In genomic region chr19:54280441-54280840, GRCh38 we compare ENCODE assay signal across 10 cellular contexts. TPM values are rescaled to one million over a fixed set of nuclear protein-coding genes. Genes with fewer than 3 reads are reported as not detected.
DNase-seq lines count a peak whose midpoint lies in the region; ATAC-seq and TF ChIP-seq lines count a peak whose summit lies in the region.
"Not testable (repeated sequence)": the region's sequence is repeated elsewhere in the genome, so short reads cannot be mapped to it uniquely, and the experiment has no call there.
"Had no signal": no experiment of that assay in that cellular context is flagged by ENCODE, and none has a peak within 500 bp of the region (broad histone marks: within the 10 kb centered on the region; RNA-seq: fewer than 3 reads in every experiment).

No MANE protein-coding gene starts in this region.

- peak; percentile 53 for DNase-seq in NB4 (ENCODE audit: low read depth)
- DNase-seq in activated B cell treated with CpG ODN at 0.5 μM for 24 hours, Right ventricle myocardium superior: not testable (repeated sequence)
- DNase-seq in left lung = peak in 1 of 2 donors; percentile 61
- DNase-seq in spleen = peak; percentile 84

- H3K9ac ChIP-seq in BLaER1 = peak overlapping the region; percentile 86
- not testable (repeated sequence) for H3K9ac ChIP-seq in mucosa of rectum (ENCODE audit: low read depth in 1 of 2, low read length in 2 of 2)

- H3K36me3 Mint-ChIP-seq in activated B cell treated with CpG ODN at 0.5 μM for 24 hours (ENCODE audit: low read depth) = not testable (repeated sequence)

- H4K20me1 ChIP-seq in BLaER1 = not testable (repeated sequence)

- H3K4me3 ChIP-seq in BLaER1 = peak overlapping the region; percentile 62
- peak overlapping the region; percentile 16 for H3K4me3 ChIP-seq in NB4 (ENCODE audit: low read depth, low read length)
- H3K4me3 ChIP-seq in left lung = peak overlapping the region in 1 of 2 donors; percentile 49
- peak overlapping the region; percentile 10 to 37 for H3K4me3 ChIP-seq in mucosa of rectum (ENCODE audit: low read length in 2 of 2)
- H3K4me3 ChIP-seq in spleen = peak overlapping the region in 7 of 8 donors; percentile 9 to 62 (median 36)

- peak overlapping the region; percentile 80 for H3K4me2 ChIP-seq in BLaER1

- not testable (repeated sequence) for ATAC-seq in activated B cell treated with CpG ODN at 0.5 μM for 24 hours (ENCODE audit: low read depth)
- ATAC-seq in Right ventricle myocardium superior (ENCODE audit: poor library complexity) = peak; percentile 85
- peak; percentile 73 for ATAC-seq in left lung

- POLR2A ChIA-PET in activated B cell treated with CpG ODN at 0.5 μM for 24 hours (lab: Charles Lee) = interaction anchor here (0.8 to 1.4 kb wide), 3 partner anchors 18 to 79 kb away, joined by 3 to 7 read pairs (median 3); no protein-coding TSS in a partner anchor

- CTCF ChIA-PET in activated B cell treated with CpG ODN at 0.5 μM for 24 hours (lab: Charles Lee) = interaction anchor here (8.1 kb wide), 1 partner anchor 14 kb away, joined by 40 read pairs; no protein-coding TSS in a partner anchor

- H3K9me3 Mint-ChIP-seq in activated B cell treated with CpG ODN at 0.5 μM for 24 hours = not testable (repeated sequence)

- TF ChIP-seq POLR2A in NB4 (IDR thresholded peaks at IDR 0.05; ENCODE audit: extremely low read depth, insufficient read length); spleen (IDR thresholded peaks at IDR 0.05): not testable (repeated sequence)

- WGBS in spleen, 5 donors = 5 to 31% (median 24%) methylated on average over 4 to 10 of the region's 10 CpGs

- H3K4me3 Mint-ChIP-seq in activated B cell treated with CpG ODN at 0.5 μM for 24 hours = peak overlapping the region; percentile 79

- peaks cover 61% of the 10 kb centered on the region for H3K4me1 Mint-ChIP-seq in activated B cell treated with CpG ODN at 0.5 μM for 24 hours

- H3K4me1 ChIP-seq in BLaER1 (peaks cover 87% of the 10 kb centered on the region), left lung (peaks cover 0 to 50% of the 10 kb centered on the region in 2 donors), spleen (peaks cover 5 to 79% (median 44%) of the 10 kb centered on the region in 6 donors)
- not testable (repeated sequence) for H3K4me1 ChIP-seq in mucosa of rectum (ENCODE audit: control insufficient read depth in 2 of 2, insufficient read depth in 2 of 2, low read length in 2 of 2)

- H3K27ac ChIP-seq in BLaER1 = peak overlapping the region; percentile 99
- H3K27ac ChIP-seq in left lung = peak overlapping the region; percentile 39 to 95
- peak overlapping the region in 1 of 2 donors; percentile 56 for H3K27ac ChIP-seq in mucosa of rectum (ENCODE audit: low read depth in 2 of 2, low read length in 2 of 2)
- H3K27ac ChIP-seq in spleen = peak overlapping the region in 7 of 8 donors; percentile 77 to 96 (median 89)

- H3K27me3 Mint-ChIP-seq in activated B cell treated with CpG ODN at 0.5 μM for 24 hours = not testable (repeated sequence)

- intact Hi-C loops in activated B cell treated with CpG ODN at 0.5 μM for 24 hours (cut with micrococcal nuclease) = loop anchor here (2.0 to 5.0 kb wide), 2 partner anchors 14 to 37 kb away; no protein-coding TSS in a partner anchor
- intact Hi-C loops in Right ventricle myocardium superior (cut with DNase I); left lung (cut with DNase I); spleen (cut with DNase I; ENCODE audit: low total_unique reads): not testable (repeated sequence)

- not testable (repeated sequence) for H3K9me3 ChIP-seq in BLaER1; left lung; mucosa of rectum (ENCODE audit: control insufficient read depth in 2 of 2, low read length in 2 of 2); spleen

- TF ChIP-seq CTCF in NB4 (IDR thresholded peaks at IDR 0.05; ENCODE audit: low read depth, low read length); activated B cell treated with CpG ODN at 0.5 μM for 24 hours (IDR thresholded peaks at IDR 0.05); left lung (IDR thresholded peaks at IDR 0.05); spleen (IDR thresholded peaks at IDR 0.05 in 8 of 11, conservative IDR thresholded peaks at IDR 0.05 in 3 of 11): not testable (repeated sequence)

- not testable (repeated sequence) for H3K36me3 ChIP-seq in BLaER1; mucosa of rectum (ENCODE audit: control insufficient read depth in 2 of 2, insufficient read depth in 2 of 2, low read length in 2 of 2)
- H3K36me3 ChIP-seq in left lung (peaks cover 0 to 36% of the 10 kb centered on the region in 2 donors), spleen (peaks cover 0 to 42% (median 0%) of the 10 kb centered on the region in 6 donors)

- H3K27ac Mint-ChIP-seq in activated B cell treated with CpG ODN at 0.5 μM for 24 hours = peak overlapping the region; percentile 67

- not testable (repeated sequence) for H3K27me3 ChIP-seq in BLaER1; mucosa of rectum (ENCODE audit: control insufficient read depth in 2 of 2, insufficient read depth in 2 of 2, low read length in 2 of 2)
- H3K27me3 ChIP-seq in left lung (peaks cover 0 to 70% of the 10 kb centered on the region in 2 donors), spleen (replicated peaks in 1 of 7) (peaks cover 0 to 74% (median 3%) of the 10 kb centered on the region in 7 donors)

RNA-seq across cellular contexts. Expression of gene LILRB2, which starts 0.5 kb away (rescaled TPM):
- total RNA-seq in activated B cell treated with CpG ODN at 0.5 μM for 24 hours (7.6 and 7.9 TPM in 2 replicates), Right ventricle myocardium superior (1.8 TPM), left lung (10 to 100 TPM; 10.5 to 54.9 TPM), spleen (100 to 1,000 TPM in 3 of 7 donors, 10 to 100 TPM in 4; 52.9 to 209 (median 94.5) TPM)
- polyA plus RNA-seq in spleen = 10 to 100 TPM; 10.2 to 26.0 (median 23.8) TPM
- total RNA-seq: A673, Daoy, HepG2 had no signal
- polyA plus RNA-seq: HepG2 had no signal

RNA-seq across cellular contexts. Expression of gene LILRB5, which starts 23.4 kb away (rescaled TPM):
- 0.24 and 0.38 TPM in 2 replicates for total RNA-seq in activated B cell treated with CpG ODN at 0.5 μM for 24 hours
- total RNA-seq in Right ventricle myocardium superior = 7.7 TPM
- total RNA-seq in left lung = 10 to 100 TPM; 11.9 to 16.5 TPM
- 100 to 1,000 TPM in 1 of 7 donors, 10 to 100 TPM in 6; 38.9 to 112 (median 79.6) TPM for total RNA-seq in spleen
- polyA plus RNA-seq in spleen = 10 to 100 TPM in 2 of 3 donors, 1 to 10 TPM in 1; 3.8 to 41.2 (median 23.9) TPM
- total RNA-seq: A673, Daoy, HepG2 had no signal
- polyA plus RNA-seq: HepG2 had no signal

RNA-seq across cellular contexts. Expression of gene LILRA5, which starts 32.5 kb away (rescaled TPM):
- total RNA-seq in activated B cell treated with CpG ODN at 0.5 μM for 24 hours = 1.3 and 1.9 TPM in 2 replicates
- total RNA-seq in Right ventricle myocardium superior = 1.3 TPM
- 10 to 100 TPM in 1 of 2 donors, 1 to 10 TPM in 1; 4.2 to 52.8 TPM for total RNA-seq in left lung
- 100 to 1,000 TPM in 2 of 7 donors, 10 to 100 TPM in 5; 43.3 to 262 (median 79.9) TPM for total RNA-seq in spleen
- polyA plus RNA-seq in spleen = 10 to 100 TPM; 16.3 to 53.6 (median 34.5) TPM
- total RNA-seq: A673, Daoy, HepG2 had no signal
- polyA plus RNA-seq: HepG2 had no signal

RNA-seq across cellular contexts. Expression of gene LILRA6, which starts 37.9 kb away (rescaled TPM):
- total RNA-seq in activated B cell treated with CpG ODN at 0.5 μM for 24 hours (not detected in 2 replicates), Right ventricle myocardium superior (1.8 TPM), left lung (10 to 100 TPM in 1 of 2 donors, 1 to 10 TPM in 1; 7.3 to 51.5 TPM), spleen (10 to 100 TPM; 21.5 to 77.5 (median 38.3) TPM)
- polyA plus RNA-seq in spleen = 1 to 10 TPM; 1.2 to 8.2 (median 6.7) TPM
- total RNA-seq: A673, Daoy, HepG2 had no signal
- polyA plus RNA-seq: HepG2 had no signal

RNA-seq across cellular contexts. Expression of gene LILRB3, which starts 57.6 kb away (rescaled TPM):
- 0.37 and 1.1 TPM in 2 replicates for total RNA-seq in activated B cell treated with CpG ODN at 0.5 μM for 24 hours
- 3.6 TPM for total RNA-seq in Right ventricle myocardium superior
- total RNA-seq in left lung = 10 to 100 TPM; 21.8 to 90.8 TPM
- 100 to 1,000 TPM in 3 of 7 donors, 10 to 100 TPM in 4; 61.5 to 443 (median 97.5) TPM for total RNA-seq in spleen
- polyA plus RNA-seq in spleen = 10 to 100 TPM in 2 of 3 donors, 1 to 10 TPM in 1; 6.4 to 24.6 (median 22.5) TPM
- total RNA-seq: A673, Daoy, HepG2 had no signal
